ENCODE assay signal across 20 cellular contexts in genomic region chr10:44058259-44058658, GRCh38.
A peak's percentile ranks its signal among the peaks of the same experiment; 100 is the strongest.
DNase-seq lines count a peak whose midpoint lies in the region; ATAC-seq, FAIRE-seq and TF ChIP-seq lines count a peak whose summit lies in the region.
"Had no signal": no experiment of that assay in that cellular context is flagged by ENCODE, and none has a peak within 500 bp of the region (broad histone marks: within the 10 kb centered on the region; RNA-seq: fewer than 3 reads in every experiment).

No MANE protein-coding gene starts in this region.

- H3K27me3 ChIP-seq in HepG2 (ENCODE audit: control insufficient read depth in 1 of 2, insufficient read depth in 2 of 2, low read length in 2 of 2) (peaks cover 0 to 28% of the 10 kb centered on the region in 2 experiments; a peak in 2 of 5 replicates), right lobe of liver (no peaks in the 10 kb centered on the region), esophagus muscularis mucosa (peaks cover 0 to 4% (median 0%) of the 10 kb centered on the region in 4 donors), sigmoid colon (no peaks in the 10 kb centered on the region)
- H3K27me3 ChIP-seq: BLaER1 had no signal

- FAIRE-seq in HepG2 (lab: Jason Lieb, UNC) (no peak), urothelium cell line (lab: Jason Lieb, UNC) (peak; percentile 93)
- FAIRE-seq: A204.1, G401.6, GM12892 had no signal

- no peak overlapping the region for H3K9ac ChIP-seq in HepG2 (ENCODE audit: insufficient read depth, low read depth, low read length)
- H3K9ac ChIP-seq: BLaER1 had no signal

- H3K4me2 ChIP-seq in HepG2 (ENCODE audit: low read depth, low read length) = no peak overlapping the region
- H3K4me2 ChIP-seq: BLaER1 had no signal

- no peak for ATAC-seq in HepG2
- no peak for ATAC-seq in right lobe of liver
- ATAC-seq: CD8-positive, alpha-beta T cell had no signal

- TF ChIP-seq CTCF in HepG2 (CRISPR knock-in tag; IDR thresholded peaks at IDR 0.05) (no peak), right lobe of liver (IDR thresholded peaks at IDR 0.05) (no peak), esophagus muscularis mucosa (IDR thresholded peaks at IDR 0.05) (no peak), sigmoid colon (IDR thresholded peaks at IDR 0.05) (no peak)

- DNase-seq in HepG2 (ENCODE audit: low spot score) (no peak), right lobe of liver (no peak), esophagus muscularis mucosa (ENCODE audit: extremely low spot score) (peak; percentile 62), urothelium cell line (ENCODE audit: low spot score) (no peak), putamen (ENCODE audit: low spot score) (no peak), sigmoid colon (no peak)
- DNase-seq: Caco-2; CD4-positive, CD25-positive, alpha-beta regulatory T cell; CD8-positive, alpha-beta T cell; DMS153; DND-41; GOT3; H7; HCEC 1CT had no signal

- intact Hi-C loops in HepG2 (cut with micrococcal nuclease; ENCODE audit: unreplicated experiment) = no loop called here
- intact Hi-C loops in right lobe of liver (cut with DNase I) = no loop called here
- intact Hi-C loops in esophagus muscularis mucosa (cut with DNase I) = no loop called here
- intact Hi-C loops in sigmoid colon (cut with DNase I) = loop anchor here (10.0 kb wide), 1 partner anchor 327 kb away; the partner anchor contains the start of gene CXCL12

- no peak for TF ChIP-seq RAD21 in HepG2 (CRISPR knock-in tag; IDR thresholded peaks at IDR 0.05)

- H3K4me1 ChIP-seq in HepG2 (ENCODE audit: insufficient read depth, low read length) (peaks cover 7% of the 10 kb centered on the region; the same call in 1 of the 2 replicates), right lobe of liver (no peaks in the 10 kb centered on the region), esophagus muscularis mucosa (peaks cover 0 to under 1% (median 0%) of the 10 kb centered on the region in 4 donors), sigmoid colon (peaks cover 0 to 3% (median under 1%) of the 10 kb centered on the region in 4 donors)
- H3K4me1 ChIP-seq: BLaER1, Caco-2 had no signal

- 7% methylated on average over 3 of the region's 3 CpGs for WGBS in HepG2 (ENCODE audit: low lambda C conversion rate)
- WGBS in right lobe of liver (ENCODE audit: insufficient coverage, low coverage, low lambda C conversion rate, missing lambda C conversion rate) = 40% methylated on average over 1 of the region's 3 CpGs
- WGBS in esophagus muscularis mucosa = 88% methylated on average over 3 of the region's 3 CpGs
- WGBS in sigmoid colon, 2 donors = 86 to 94% methylated on average over 3 of the region's 3 CpGs

- POLR2A ChIA-PET in HepG2 (lab: Yijun Ruan, JAX) = no interaction called here

- no peaks in the 10 kb centered on the region for H4K20me1 ChIP-seq in HepG2 (ENCODE audit: insufficient read depth, low read length)
- H4K20me1 ChIP-seq: BLaER1 had no signal

- TF ChIP-seq EP300 in HepG2 (IDR thresholded peaks at IDR 0.05; ENCODE audit: low read depth in 2 of 2, low read length in 2 of 2) = no peak
- no peak for TF ChIP-seq EP300 in HepG2 (CRISPR knock-in tag; IDR thresholded peaks at IDR 0.05; ENCODE audit: borderline replicate concordance)
- no peak for TF ChIP-seq EP300 in esophagus muscularis mucosa (IDR thresholded peaks at IDR 0.05)
- no peak for TF ChIP-seq EP300 in sigmoid colon (IDR thresholded peaks at IDR 0.05)

- CTCF ChIA-PET in HepG2 (lab: Yijun Ruan, JAX; ENCODE audit: low intra/inter-chr PET ratio, low total read pairs) = no interaction called here

- no peak overlapping the region for H2AFZ ChIP-seq in HepG2 (ENCODE audit: low read length)

- in situ Hi-C loops in HepG2 (cut with HindIII; ENCODE audit: extremely low pct_ligation_motif_present, low pct_unique_long_range_greater_than_20kb) = no loop called here

- no TSS peak for BruUV-seq in HepG2 (replicated peaks; lab: Mats Ljungman, UMichigan)

- no peaks in the 10 kb centered on the region for H3K36me3 ChIP-seq in HepG2 (replicated peaks in 1 of 2; ENCODE audit: control insufficient read depth in 1 of 2, insufficient read depth in 2 of 2, low read length in 2 of 2)
- no peaks in the 10 kb centered on the region for H3K36me3 ChIP-seq in right lobe of liver
- H3K36me3 ChIP-seq in esophagus muscularis mucosa = no peaks in the 10 kb centered on the region
- no peaks in the 10 kb centered on the region for H3K36me3 ChIP-seq in sigmoid colon
- H3K36me3 ChIP-seq: BLaER1 had no signal

- no peaks in the 10 kb centered on the region for H3K79me2 ChIP-seq in HepG2 (ENCODE audit: insufficient read depth, low read length)

- no peaks in the 10 kb centered on the region for H3K9me3 ChIP-seq in HepG2 (ENCODE audit: low read length)
- no peaks in the 10 kb centered on the region for H3K9me3 ChIP-seq in right lobe of liver
- no peaks in the 10 kb centered on the region for H3K9me3 ChIP-seq in esophagus muscularis mucosa
- no peaks in the 10 kb centered on the region for H3K9me3 ChIP-seq in sigmoid colon
- H3K9me3 ChIP-seq: BLaER1, Caco-2 had no signal

- H3K27ac ChIP-seq in HepG2 (ENCODE audit: extremely low read length, insufficient read depth, low read length) = no peak overlapping the region
- no peak overlapping the region for H3K27ac ChIP-seq in right lobe of liver
- no peak overlapping the region for H3K27ac ChIP-seq in esophagus muscularis mucosa (replicated peaks in 1 of 4)
- no peak overlapping the region for H3K27ac ChIP-seq in sigmoid colon
- H3K27ac ChIP-seq: 22Rv1, BLaER1, C4-2B had no signal

- H3K4me3 ChIP-seq in HepG2 (replicated peaks in 1 of 3; ENCODE audit: insufficient read depth in 1 of 3, low read depth in 2 of 3, low read length in 3 of 3) = no peak overlapping the region
- no peak overlapping the region for H3K4me3 ChIP-seq in right lobe of liver
- no peak overlapping the region for H3K4me3 ChIP-seq in esophagus muscularis mucosa
- no peak overlapping the region for H3K4me3 ChIP-seq in sigmoid colon
- H3K4me3 ChIP-seq: BLaER1 had no signal

- TF ChIP-seq POLR2A in HepG2 (IDR thresholded peaks at IDR 0.05; ENCODE audit: insufficient read depth in 1 of 2, low read depth in 2 of 2, low read length in 2 of 2) (no peak), right lobe of liver (IDR thresholded peaks at IDR 0.05) (no peak), esophagus muscularis mucosa (IDR thresholded peaks at IDR 0.05; ENCODE audit: low read depth) (no peak), sigmoid colon (IDR thresholded peaks at IDR 0.05) (no peak)

TF ChIP-seq in HepG2, 621 proteins besides CTCF, POLR2A, EP300 and RAD21:
- TF ChIP-seq STAG1 (CRISPR knock-in tag; IDR thresholded peaks at IDR 0.05) (no peak), MNT (IDR thresholded peaks at IDR 0.05) (peak; percentile 97)
TF ChIP-seq in HepG2: peak in this region for 1.
